Comparison of ENCODE assay signal across 26 cellular contexts in the genomic region with DNA sequence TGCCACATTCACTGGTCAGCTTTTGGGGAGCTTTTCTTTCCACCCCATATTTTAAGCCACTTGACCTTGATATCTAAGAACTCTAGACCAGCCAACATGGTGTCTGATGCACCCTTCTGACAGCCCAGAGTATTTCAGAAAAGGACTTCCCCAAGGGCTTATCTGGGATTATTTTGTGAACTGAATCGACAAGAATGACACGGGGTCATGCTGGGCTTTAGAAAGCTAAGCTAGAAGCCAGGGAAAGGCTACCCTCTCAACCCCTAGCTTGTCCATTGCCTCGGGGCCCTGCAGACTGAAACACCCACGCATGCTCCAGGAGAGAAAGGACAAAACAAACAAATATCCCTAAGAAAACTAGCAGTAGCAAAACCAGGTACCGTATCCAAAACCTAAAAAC. TPM values are rescaled to one million over a fixed set of nuclear protein-coding genes. Genes with fewer than 3 reads are reported as not detected.
DNase-seq lines count a peak whose midpoint lies in the region; ATAC-seq, FAIRE-seq and TF ChIP-seq lines count a peak whose summit lies in the region.
"Had no signal": no experiment of that assay in that cellular context is flagged by ENCODE, and none has a peak within 500 bp of the region (broad histone marks: within the 10 kb centered on the region; RNA-seq: fewer than 3 reads in every experiment).

No MANE protein-coding gene starts in this region.

- no peak for TF ChIP-seq EP300 in K562 (IDR thresholded peaks at IDR 0.05; ENCODE audit: low read length)

- no peak overlapping the region for H3K18ac ChIP-seq in trophoblast cell (ENCODE audit: low read length)

- DNase-seq in GM12864 (ENCODE audit: low read depth) (no peak), K562 (ENCODE audit: extremely low read depth in 1 of 4, low spot score in 3 of 4) (peak in 1 of 4 experiments; percentile 28), trophoblast cell (peak; percentile 84 to 89), activated T-cell treated with anti-CD3 and anti-CD28 coated beads for 4 hours (no peak), NCI-H510A treated with DMSO at 0.1 percent for 48 hours (lab: John Stamatoyannopoulos, UW) (no peak), NCI-H1694 (lab: John Stamatoyannopoulos, UW) (no peak)
- DNase-seq: DMS79 treated with DMSO at 0.1 percent for 48 hours; H7; KBM-7; MG63; NCI-H1048; NCI-H1417; NCI-H187; NCI-H2171 treated with DMSO at 0.1 percent for 48 hours; NCI-H345; NCI-H524; NCI-H748 treated with DMSO at 0.1 percent for 48 hours; NK-92 treated with Interleukin-12 subunit alpha and Interleukin-12 subunit beta, amount 100 ng/mL, for 24 hours; SHP77 had no signal

- no peaks in the 10 kb centered on the region for H3K36me3 ChIP-seq in OCI-LY3 (replicated peaks; ENCODE audit: low read depth, low read length)
- no peaks in the 10 kb centered on the region for H3K36me3 ChIP-seq in K562 (ENCODE audit: control insufficient read depth, insufficient read depth, low read length)
- no peaks in the 10 kb centered on the region for H3K36me3 ChIP-seq in trophoblast cell (ENCODE audit: control insufficient read depth in 1 of 2, insufficient read depth in 2 of 2, low read length in 2 of 2)
- H3K36me3 ChIP-seq: MG63 had no signal

- H4K91ac ChIP-seq in trophoblast cell (ENCODE audit: low read depth, low read length): no peak overlapping the region

- H3K9ac ChIP-seq in OCI-LY3 (ENCODE audit: low read length) (no peak overlapping the region), K562 (ENCODE audit: insufficient read depth in 1 of 2, low read depth in 2 of 2, low read length in 2 of 2) (no peak overlapping the region), trophoblast cell (ENCODE audit: low read length) (no peak overlapping the region)

- no peak overlapping the region for H3K14ac ChIP-seq in trophoblast cell (ENCODE audit: low read length)

- H2BK5ac ChIP-seq in trophoblast cell (ENCODE audit: low read depth, low read length, poor library complexity): no peak overlapping the region

- WGBS in K562 (ENCODE audit: insufficient coverage, low coverage, missing lambda C conversion rate): 12% methylated on average over 5 of the region's 5 CpGs
- no CpG with 5 or more reads among the region's 5 CpGs for whole genome bisulfite sequencing in trophoblast cell (ENCODE audit: extremely low coverage, insufficient coverage, insufficient read length)

- no peaks in the 10 kb centered on the region for H3K9me3 ChIP-seq in OCI-LY3 (ENCODE audit: insufficient read depth, low read length)
- no peaks in the 10 kb centered on the region for H3K9me3 ChIP-seq in K562 (replicated peaks; ENCODE audit: control insufficient read depth, insufficient read depth, low read depth, low read length)
- peaks cover 8% of the 10 kb centered on the region for H3K9me3 ChIP-seq in trophoblast cell (ENCODE audit: insufficient read depth, low read depth, low read length)
- H3K9me3 ChIP-seq: A549, MG63 had no signal

- TF ChIP-seq POLR2A in K562 (conservative IDR thresholded peaks at IDR 0.05): no peak

- CTCF ChIA-PET in K562 (lab: Yijun Ruan, JAX; ENCODE audit: low intra/inter-chr PET ratio): interaction anchor here (0.7 kb wide), 1 partner anchor 77 kb away, joined by 3 read pairs; no protein-coding TSS in a partner anchor

- H3K4me1 ChIP-seq in OCI-LY3 (ENCODE audit: low read length) (no peaks in the 10 kb centered on the region), K562 (replicated peaks in 1 of 2; ENCODE audit: control insufficient read depth in 2 of 2, insufficient read depth in 2 of 2, low read length in 2 of 2) (peaks cover 0 to 14% of the 10 kb centered on the region in 2 experiments; a peak in 4 of 5 replicates), trophoblast cell (ENCODE audit: control insufficient read depth in 1 of 2, insufficient read depth in 2 of 2, low read length in 2 of 2) (no peaks in the 10 kb centered on the region)
- H3K4me1 ChIP-seq: A549 had no signal

- H3K4me2 ChIP-seq in OCI-LY3 (ENCODE audit: low read length) (no peak overlapping the region), K562 (ENCODE audit: insufficient read depth, low read length) (no peak overlapping the region), trophoblast cell (ENCODE audit: low read length) (no peak overlapping the region)
- H3K4me2 ChIP-seq: A549 had no signal

- no peaks in the 10 kb centered on the region for H3K79me1 ChIP-seq in trophoblast cell (ENCODE audit: low read length)

- no TSS peak for BruUV-seq in K562 (replicated peaks; lab: Mats Ljungman, UMichigan)

- H2BK120ac ChIP-seq in trophoblast cell (ENCODE audit: insufficient read depth, low read length, poor library complexity): no peak overlapping the region

- H3K9me1 ChIP-seq in K562 (ENCODE audit: control insufficient read depth, insufficient read depth, low read length): no peaks in the 10 kb centered on the region

- no peak overlapping the region for H2AK5ac ChIP-seq in trophoblast cell (ENCODE audit: low read length)

- H3K79me2 ChIP-seq in OCI-LY3 (ENCODE audit: low read length): no peaks in the 10 kb centered on the region
- no peaks in the 10 kb centered on the region for H3K79me2 ChIP-seq in K562 (ENCODE audit: control insufficient read depth, insufficient read depth, low read length)
- H3K79me2 ChIP-seq in trophoblast cell (ENCODE audit: control insufficient read depth, insufficient read depth, low read length, poor library complexity): no peaks in the 10 kb centered on the region

- no peak overlapping the region for H3K27ac ChIP-seq in OCI-LY3 (ENCODE audit: low read length)
- H3K27ac ChIP-seq in K562 (ENCODE audit: extremely low read depth, low read depth, low read length): no peak overlapping the region
- no peak overlapping the region for H3K27ac ChIP-seq in trophoblast cell (ENCODE audit: low read depth, low read length)
- H3K27ac ChIP-seq: A549, C4-2B, RWPE1 had no signal

- in situ Hi-C loops in K562 (cut with MboI): no loop called here

- no peak for FAIRE-seq in K562 (lab: Jason Lieb, UNC)
- FAIRE-seq: A549, GM18507 had no signal

- H2BK12ac ChIP-seq in trophoblast cell (ENCODE audit: low read length): no peak overlapping the region

- no peak overlapping the region for H2AFZ ChIP-seq in OCI-LY3 (ENCODE audit: low read depth, low read length)
- peak overlapping the region; percentile 71 for H2AFZ ChIP-seq in K562 (ENCODE audit: low read depth, low read length)
- H2AFZ ChIP-seq in trophoblast cell (ENCODE audit: insufficient read depth, low read length, poor library complexity): no peak overlapping the region

- no peak overlapping the region for H4K12ac ChIP-seq in trophoblast cell (ENCODE audit: low read depth, low read length)

- TF ChIP-seq CTCF in GM12864 (IDR thresholded peaks at IDR 0.05; ENCODE audit: low read depth, low read length, missing control alignments): peak; percentile 19
- TF ChIP-seq CTCF in OCI-LY3 (IDR thresholded peaks at IDR 0.05; ENCODE audit: low read depth, low read length): peak; percentile 38
- TF ChIP-seq CTCF in K562 (IDR thresholded peaks at IDR 0.05 in 2 of 3, conservative IDR thresholded peaks at IDR 0.05 in 1 of 3; ENCODE audit: insufficient read depth in 2 of 3, low read depth in 1 of 3, low read length in 3 of 3): peak in 2 of 3 experiments; percentile 24 to 66; a peak in 2 of 6 replicates

- H4K20me1 ChIP-seq in OCI-LY3 (ENCODE audit: insufficient read depth, low read length) (no peaks in the 10 kb centered on the region), K562 (replicated peaks; ENCODE audit: control insufficient read depth, insufficient read depth, low read length) (no peaks in the 10 kb centered on the region)

- H3K27me3 ChIP-seq in OCI-LY3 (ENCODE audit: low read depth, low read length): no peaks in the 10 kb centered on the region
- H3K27me3 ChIP-seq in K562 (ENCODE audit: control insufficient read depth in 2 of 2, insufficient read depth in 2 of 2, low read length in 2 of 2): no peaks in the 10 kb centered on the region; a peak in 1 of 5 replicates
- H3K27me3 ChIP-seq in trophoblast cell (ENCODE audit: insufficient read depth, low read length): no peaks in the 10 kb centered on the region
- H3K27me3 ChIP-seq: MG63 had no signal

- H3K4me3 ChIP-seq in GM12864 (ENCODE audit: low read depth, low read length) (no peak overlapping the region), OCI-LY3 (ENCODE audit: low read length) (no peak overlapping the region), K562 (no peak overlapping the region), trophoblast cell (ENCODE audit: low read depth, low read length) (no peak overlapping the region)
- H3K4me3 ChIP-seq: A549, MG63 had no signal

- peak; percentile 66 for ATAC-seq in K562
- ATAC-seq: A549, Panc1 had no signal

- intact Hi-C loops in K562 (cut with micrococcal nuclease): loop anchor here (2.0 kb wide), 1 partner anchor 60 kb away; no protein-coding TSS in a partner anchor

- peak; percentile 53 to 68 for TF ChIP-seq RAD21 in K562 (CRISPR knock-in tag; conservative IDR thresholded peaks at IDR 0.05 in 1 of 2, IDR thresholded peaks at IDR 0.05 in 1 of 2)

- H4K8ac ChIP-seq in trophoblast cell (ENCODE audit: low read depth, low read length): no peak overlapping the region

- no peak overlapping the region for H3K23ac ChIP-seq in trophoblast cell (ENCODE audit: low read length)

- H3K4ac ChIP-seq in trophoblast cell (ENCODE audit: low read depth, low read length): no peak overlapping the region

- POLR2A ChIA-PET in K562 (lab: Yijun Ruan, JAX): interaction anchor here (2.9 kb wide), 1 partner anchor 13 kb away, joined by 10 read pairs; no protein-coding TSS in a partner anchor

RNA-seq across cellular contexts. Expression of a gene that starts 16.0 kb away (rescaled TPM):
- total RNA-seq in K562 (2011; cell fraction: chromatin; rRNA removed; ENCODE audit: low replicate concordance): 0.12 TPM in 1 of 2 replicates, not detected in the other
- not detected in 2 replicates for total RNA-seq in K562 (2011; cell fraction: nucleolus; rRNA removed)
- not detected in 2 replicates for total RNA-seq in K562 (2011; cell fraction: nucleoplasm; rRNA removed)
- total RNA-seq in K562 (2014; rRNA removed) (0.05 TPM in 1 of 2 replicates, not detected in the other), K562 (2014; rRNA removed; fragmentation: Illumina TruSeq; extraction: Trizol) (0.03 TPM in 1 of 2 replicates, not detected in the other), K562 (2015; rRNA removed; fragmentation: Illumina TruSeq; extraction: Trizol) (0.34 and 0.69 TPM in 2 replicates), K562 (2021) (0.42 TPM in 1 of 2 replicates, not detected in the other)
- polyA plus RNA-seq in K562 (2011; rRNA removed) (0.03 and 0.05 TPM in 2 replicates), K562 (2014; fragmentation: Illumina TruSeq; extraction: Trizol) (0.03 and 0.16 TPM in 2 replicates), K562 (2014; fragmentation: Nextera tagmentation; extraction: Ambion mirVana) (under 1 TPM; 0.10 to 0.13 TPM), K562 (2014; rRNA removed) (0.13 and 0.77 TPM in 2 replicates)
- polyA plus RNA-seq in K562 (2011; cell fraction: cytosol; rRNA removed): 0.12 TPM in 1 of 2 replicates, not detected in the other
- 0.10 and 0.57 TPM in 2 replicates for polyA plus RNA-seq in K562 (2011; cell fraction: nucleus; rRNA removed)
- 0.21 and 0.96 TPM in 2 replicates for polyA plus RNA-seq in K562 (2012)
- polyA minus RNA-seq in K562 (2011; rRNA and poly(A)+ RNA removed): not detected in 2 replicates
- polyA minus RNA-seq in K562 (2011; cell fraction: cytosol; rRNA and poly(A)+ RNA removed): not detected in 2 replicates
- not detected in 2 replicates for polyA minus RNA-seq in K562 (2011; cell fraction: nucleus; rRNA and poly(A)+ RNA removed)
- polyA plus RNA-seq in trophoblast cell (2013): 0.48 and 0.65 TPM in 2 replicates
- total RNA-seq: HT1080 had no signal

RNA-seq across cellular contexts. Expression of a gene that starts 52.9 kb away (rescaled TPM):
- total RNA-seq in K562 (2011; cell fraction: chromatin; rRNA removed; ENCODE audit: low replicate concordance): 88.3 and 100 TPM in 2 replicates
- 42.1 and 52.2 TPM in 2 replicates for total RNA-seq in K562 (2011; cell fraction: nucleolus; rRNA removed)
- total RNA-seq in K562 (2011; cell fraction: nucleoplasm; rRNA removed): 63.2 and 85.9 TPM in 2 replicates
- total RNA-seq in K562 (2014; rRNA removed): 49.7 and 54.8 TPM in 2 replicates
- total RNA-seq in K562 (2014; rRNA removed; fragmentation: Illumina TruSeq; extraction: Trizol): 23.4 and 27.5 TPM in 2 replicates
- total RNA-seq in K562 (2015; rRNA removed; fragmentation: Illumina TruSeq; extraction: Trizol): 52.5 and 53.3 TPM in 2 replicates
- total RNA-seq in K562 (2021): 61.0 and 71.7 TPM in 2 replicates
- 30.0 and 39.8 TPM in 2 replicates for polyA plus RNA-seq in K562 (2011; rRNA removed)
- polyA plus RNA-seq in K562 (2011; cell fraction: cytosol; rRNA removed): 33.7 and 78.9 TPM in 2 replicates
- polyA plus RNA-seq in K562 (2011; cell fraction: nucleus; rRNA removed): 57.2 and 111 TPM in 2 replicates
- 62.1 and 62.5 TPM in 2 replicates for polyA plus RNA-seq in K562 (2012)
- 51.8 and 58.0 TPM in 2 replicates for polyA plus RNA-seq in K562 (2014; fragmentation: Illumina TruSeq; extraction: Trizol)
- polyA plus RNA-seq in K562 (2014; fragmentation: Nextera tagmentation; extraction: Ambion mirVana): 10 to 100 TPM; 23.9 to 28.6 TPM
- 37.2 and 45.0 TPM in 2 replicates for polyA plus RNA-seq in K562 (2014; rRNA removed)
- polyA minus RNA-seq in K562 (2011; rRNA and poly(A)+ RNA removed): 33.3 and 75.5 TPM in 2 replicates
- polyA minus RNA-seq in K562 (2011; cell fraction: cytosol; rRNA and poly(A)+ RNA removed): 41.6 and 65.3 TPM in 2 replicates
- 26.1 and 26.7 TPM in 2 replicates for polyA minus RNA-seq in K562 (2011; cell fraction: nucleus; rRNA and poly(A)+ RNA removed)
- 155 and 165 TPM in 2 replicates for polyA plus RNA-seq in trophoblast cell (2013)

Comparison
In these comparisons a context has a peak if more than half of its experiments do, and no peak if none do; other contexts are left out.
1. DNase-seq: peak in trophoblast cell (2 of 2); none in GM12864 (single experiment), activated T-cell treated with anti-CD3 and anti-CD28 coated beads for 4 hours (single experiment), NCI-H510A treated with DMSO at 0.1 percent for 48 hours (single experiment) and NCI-H1694 (single experiment).
2. Peak in every context shown above with its lines, with median percentiles within 50 percentile points of each other: CTCF ChIP-seq.